In genomic region chr1:192889082-192889481, GRCh38 we compare ENCODE assay signal across 26 cellular contexts.
"Had no signal": no experiment of that assay in that cellular context is flagged by ENCODE, and none has a peak within 500 bp of the region (broad histone marks: within the 10 kb centered on the region; RNA-seq: fewer than 3 reads in every experiment).

No MANE protein-coding gene starts in this region.

- H3K27ac Mint-ChIP-seq: activated CD8-positive, alpha-beta memory T cell treated with anti-CD3 and anti-CD28 coated beads, Interleukin-2, amount 10 ng/mL, durations not matched to agents 7 days and 5 days; activated naive CD8-positive, alpha-beta T cell treated with anti-CD3 and anti-CD28 coated beads, Interleukin-2, amount 10 ng/mL, durations not matched to agents 7 days and 5 days; activated T-cell treated with anti-CD3 and anti-CD28 coated beads, Interleukin-2, amount 50 U/mL, for 72 hours; activated T-helper 2 cell treated with anti-CD3 and anti-CD28 coated beads, Interferon-gamma antibody, Interleukin-2, Interleukin-4, amounts not matched to agents 10 μg/mL and 5 μg/mL and 100 μg/mL, durations not matched to agents 14 hours and 24 hours and 36 hours; T-cell; WTC11 had no signal

- ATAC-seq: activated CD8-positive, alpha-beta memory T cell treated with anti-CD3 and anti-CD28 coated beads, Interleukin-2, amount 10 ng/mL, durations not matched to agents 7 days and 5 days; activated T-cell treated with anti-CD3 and anti-CD28 coated beads, Interleukin-2, amount 50 U/mL, for 72 hours; Panc1; Right ventricle myocardium inferior; T-cell; WTC11 had no signal

- H3K4me3 Mint-ChIP-seq: activated CD8-positive, alpha-beta memory T cell treated with anti-CD3 and anti-CD28 coated beads, Interleukin-2, amount 10 ng/mL, durations not matched to agents 7 days and 5 days; activated naive CD8-positive, alpha-beta T cell treated with anti-CD3 and anti-CD28 coated beads, Interleukin-2, amount 10 ng/mL, durations not matched to agents 7 days and 5 days; activated T-cell treated with anti-CD3 and anti-CD28 coated beads, Interleukin-2, amount 50 U/mL, for 72 hours; T-cell; WTC11 had no signal

- H3K9me3 ChIP-seq: adrenal gland had no signal

- DNase-seq: activated CD4-positive, alpha-beta T cell treated with anti-CD3 and anti-CD28 coated beads for 48 hours; activated CD4-positive, alpha-beta T cell treated with anti-CD3 and anti-CD28 coated beads, Interleukin-2, amount 50 U/mL, for 4 hours; activated CD4-positive, CD25-positive, alpha-beta regulatory T cell treated with anti-CD3 and anti-CD28 coated beads, Interleukin-2, amount 50 U/mL, for 72 hours; activated CD8-positive, alpha-beta memory T cell treated with anti-CD3 and anti-CD28 coated beads, Interleukin-2, amount 10 ng/mL, durations not matched to agents 7 days and 5 days; activated naive CD4-positive, alpha-beta T cell treated with anti-CD3 and anti-CD28 coated beads, Interleukin-2, amount 50 U/mL, for 16 hours; activated naive CD8-positive, alpha-beta T cell treated with anti-CD3 and anti-CD28 coated beads, Interleukin-2, amount 10 ng/mL, durations not matched to agents 7 days and 5 days; activated T-cell treated with anti-CD3 and anti-CD28 coated beads, Interleukin-2, amount 50 U/mL, for 72 hours; adrenal gland; aorta; caudate nucleus; Kasumi-1; NCI-H1092; NCI-H1417; NCI-H2029; NCI-H2107; NCI-H2171 treated with DMSO at 0.1 percent for 48 hours; NCI-H345; NCI-H510A; NCI-H526 treated with DMSO at 0.1 percent for 48 hours; NCI-H82; RPMI8226; T-cell had no signal

- H3K4me1 Mint-ChIP-seq: activated CD8-positive, alpha-beta memory T cell treated with anti-CD3 and anti-CD28 coated beads, Interleukin-2, amount 10 ng/mL, durations not matched to agents 7 days and 5 days; activated naive CD8-positive, alpha-beta T cell treated with anti-CD3 and anti-CD28 coated beads, Interleukin-2, amount 10 ng/mL, durations not matched to agents 7 days and 5 days; T-cell had no signal

- H3K36me3 Mint-ChIP-seq: activated CD8-positive, alpha-beta memory T cell treated with anti-CD3 and anti-CD28 coated beads, Interleukin-2, amount 10 ng/mL, durations not matched to agents 7 days and 5 days; activated naive CD8-positive, alpha-beta T cell treated with anti-CD3 and anti-CD28 coated beads, Interleukin-2, amount 10 ng/mL, durations not matched to agents 7 days and 5 days; T-cell had no signal

- H3K9me3 Mint-ChIP-seq: activated T-helper 2 cell treated with anti-CD3 and anti-CD28 coated beads, Interferon-gamma antibody, Interleukin-2, Interleukin-4, amounts not matched to agents 10 μg/mL and 5 μg/mL and 100 μg/mL, durations not matched to agents 14 hours and 24 hours and 36 hours; T-cell had no signal

- H3K27me3 Mint-ChIP-seq: activated CD8-positive, alpha-beta memory T cell treated with anti-CD3 and anti-CD28 coated beads, Interleukin-2, amount 10 ng/mL, durations not matched to agents 7 days and 5 days; activated naive CD8-positive, alpha-beta T cell treated with anti-CD3 and anti-CD28 coated beads, Interleukin-2, amount 10 ng/mL, durations not matched to agents 7 days and 5 days; T-cell had no signal
